In genomic region chr12:129610601-129611120, GRCh38 we compare ENCODE assay signal across 15 cellular contexts.
"Had no signal": no experiment of that assay in that cellular context is flagged by ENCODE, and none has a peak within 500 bp of the region (broad histone marks: within the 10 kb centered on the region; RNA-seq: fewer than 3 reads in every experiment).

No MANE protein-coding gene starts in this region.

- H3K4me1 Mint-ChIP-seq: activated naive CD4-positive, alpha-beta T cell treated with anti-CD3 and anti-CD28 coated beads, Interleukin-2, amount 50 U/mL, for 24 hours; naive thymus-derived CD8-positive, alpha-beta T cell had no signal

- H3K4me3 Mint-ChIP-seq: activated naive CD4-positive, alpha-beta T cell treated with anti-CD3 and anti-CD28 coated beads, Interleukin-2, amount 50 U/mL, for 24 hours; activated T-cell treated with anti-CD3 and anti-CD28 coated beads, Interleukin-2, amount 50 U/mL, for 24 hours; naive thymus-derived CD8-positive, alpha-beta T cell had no signal

- H3K27ac Mint-ChIP-seq: activated naive CD4-positive, alpha-beta T cell treated with anti-CD3 and anti-CD28 coated beads, Interleukin-2, amount 50 U/mL, for 24 hours; activated T-cell treated with anti-CD3 and anti-CD28 coated beads, Interleukin-2, amount 50 U/mL, for 24 hours; naive thymus-derived CD8-positive, alpha-beta T cell had no signal

- H3K36me3 Mint-ChIP-seq: activated naive CD4-positive, alpha-beta T cell treated with anti-CD3 and anti-CD28 coated beads, Interleukin-2, amount 50 U/mL, for 24 hours; naive thymus-derived CD8-positive, alpha-beta T cell had no signal

- H3K4me3 ChIP-seq: esophagus muscularis mucosa, psoas muscle, right lobe of liver, suprapubic skin had no signal

- H3K27me3 ChIP-seq: right lobe of liver, suprapubic skin had no signal

- H3K9me3 ChIP-seq: esophagus muscularis mucosa, psoas muscle, right lobe of liver, suprapubic skin had no signal

- H3K27me3 Mint-ChIP-seq: activated naive CD4-positive, alpha-beta T cell treated with anti-CD3 and anti-CD28 coated beads, Interleukin-2, amount 50 U/mL, for 24 hours; activated T-cell treated with anti-CD3 and anti-CD28 coated beads, Interleukin-2, amount 50 U/mL, for 24 hours; naive thymus-derived CD8-positive, alpha-beta T cell had no signal

- H3K4me1 ChIP-seq: esophagus muscularis mucosa, psoas muscle, right lobe of liver, suprapubic skin had no signal

- DNase-seq: activated effector memory CD4-positive, alpha-beta T cell treated with Interleukin-2 at 50 U/mL for 16 hours; activated T-cell treated with anti-CD3 and anti-CD28 coated beads, Interleukin-2, amount 50 U/mL, for 24 hours; hippocampal formation; mesenchymal stem cell; naive thymus-derived CD8-positive, alpha-beta T cell; occipital lobe; psoas muscle; right lobe of liver; stimulated activated naive CD8-positive, alpha-beta T cell treated with anti-CD3 and anti-CD28 coated beads, Interleukin-15, Interleukin-2, amounts not matched to agents 100 U/mL and 50 U/mL, for 24 hours; T-helper 1 cell; T1000; trophoblast cell had no signal

- H3K36me3 ChIP-seq: esophagus muscularis mucosa, right lobe of liver, suprapubic skin had no signal
